ENCODE assay signal across 26 cellular contexts in genomic region chrX:74277846-74278245, GRCh38. TPM values are rescaled to one million over a fixed set of nuclear protein-coding genes. Genes with fewer than 3 reads are reported as not detected.
DNase-seq lines count a peak whose midpoint lies in the region; ATAC-seq, FAIRE-seq and TF ChIP-seq lines count a peak whose summit lies in the region.
"Had no signal": no experiment of that assay in that cellular context is flagged by ENCODE, and none has a peak within 500 bp of the region (broad histone marks: within the 10 kb centered on the region; RNA-seq: fewer than 3 reads in every experiment).

No MANE protein-coding gene starts in this region.

- no peak for ATAC-seq in A549
- ATAC-seq in GM21528 (IDR thresholded peaks at IDR 0.05; ENCODE audit: low FRiP score, unreplicated experiment), result no peak
- ATAC-seq in GM21423 (IDR thresholded peaks at IDR 0.05; ENCODE audit: unreplicated experiment), result no peak
- ATAC-seq: GM12878, HCT116 had no signal

- H3K36me3 Mint-ChIP-seq in astrocyte (ENCODE audit: low read depth, unreplicated experiment) (peaks cover 3% of the 10 kb centered on the region), endodermal cell (ENCODE audit: low read depth) (peaks cover 76% of the 10 kb centered on the region)

- H4K20me1 ChIP-seq in astrocyte (ENCODE audit: insufficient read depth, low read length), result peaks cover 9% of the 10 kb centered on the region

- H3K27ac Mint-ChIP-seq in astrocyte (ENCODE audit: unreplicated experiment) (no peak overlapping the region), endodermal cell (peak overlapping the region; percentile 77)
- H3K27ac Mint-ChIP-seq: CD4-positive, alpha-beta T cell; CD8-positive, alpha-beta memory T cell had no signal

- H3K4me1 ChIP-seq in A549 (peaks cover 13% of the 10 kb centered on the region), astrocyte (ENCODE audit: insufficient read depth, low read length) (no peaks in the 10 kb centered on the region), endodermal cell (ENCODE audit: control insufficient read depth, insufficient read depth, low read length) (no peaks in the 10 kb centered on the region)
- H3K4me1 ChIP-seq: BE2C; BLaER1 treated with 17β-estradiol and CSF1 and Interleukin-3, amounts not matched to agents 10 nM and 100 nM had no signal

- DNase-seq in A549 (ENCODE audit: low read depth in 1 of 2, low spot score in 1 of 2) (no peak), astrocyte (ENCODE audit: low read depth) (no peak), endodermal cell (no peak), OCI-M2 (lab: John Stamatoyannopoulos, UW; ENCODE audit: unreplicated experiment) (no peak)
- DNase-seq: ACHN; AML-193; BE2C; CD4-positive, alpha-beta T cell; CD8-positive, alpha-beta memory T cell; DMS 273 treated with DMSO at 0.1 percent for 48 hours; DMS79; EL; GDM1; GM23248; H7 had no signal

- TF ChIP-seq CTCF in A549 (IDR thresholded peaks at IDR 0.05) (no peak), astrocyte (IDR thresholded peaks at IDR 0.05; ENCODE audit: insufficient read depth, low read depth, low read length) (no peak), endodermal cell (conservative IDR thresholded peaks at IDR 0.05) (no peak)

- H3K9ac ChIP-seq in astrocyte (ENCODE audit: low read length), result no peak overlapping the region
- no peak overlapping the region for H3K9ac ChIP-seq in endodermal cell (ENCODE audit: extremely low read depth, low read length, poor library complexity, severe bottlenecking)
- H3K9ac ChIP-seq: BLaER1 treated with 17β-estradiol and CSF1 and Interleukin-3, amounts not matched to agents 10 nM and 100 nM; GM23248 had no signal

- CTCF ChIA-PET in A549 (lab: Yijun Ruan, JAX), result interaction anchor here (0.6 kb wide), 1 partner anchor 152 kb away, joined by 6 read pairs; no protein-coding TSS in a partner anchor

- TF ChIP-seq EP300 in A549 (IDR thresholded peaks at IDR 0.05), result no peak

- WGBS in A549 (ENCODE audit: missing lambda C conversion rate), result 88% methylated on average over 1 of the region's 1 CpG
- WGBS in endodermal cell (ENCODE audit: insufficient coverage in 1 of 2, insufficient read length in 1 of 2), 2 experiments, result 67% methylated on average over 1 of the region's 1 CpG; no CpG with 5 or more reads in 1 of the 2 experiments

- H3K9me3 ChIP-seq in A549 (no peaks in the 10 kb centered on the region), astrocyte (ENCODE audit: insufficient read depth, low read depth, low read length) (no peaks in the 10 kb centered on the region), endodermal cell (ENCODE audit: control insufficient read depth, low read length) (no peaks in the 10 kb centered on the region)
- H3K9me3 ChIP-seq: BE2C; BLaER1 treated with 17β-estradiol and CSF1 and Interleukin-3, amounts not matched to agents 10 nM and 100 nM had no signal

- H3K27ac ChIP-seq in A549 (no peak overlapping the region), astrocyte (ENCODE audit: low read depth, low read length) (no peak overlapping the region), endodermal cell (ENCODE audit: low read depth, low read length) (no peak overlapping the region)
- H3K27ac ChIP-seq: 22Rv1; BLaER1 treated with 17β-estradiol and CSF1 and Interleukin-3, amounts not matched to agents 10 nM and 100 nM; GM23248 had no signal

- no peak for TF ChIP-seq RAD21 in A549 (conservative IDR thresholded peaks at IDR 0.05 in 1 of 2, IDR thresholded peaks at IDR 0.05 in 1 of 2)

- no peak overlapping the region for H3K4me3 ChIP-seq in A549
- no peak overlapping the region for H3K4me3 ChIP-seq in astrocyte (ENCODE audit: insufficient read depth, low read depth, low read length)
- H3K4me3 ChIP-seq in endodermal cell (ENCODE audit: low read length), result no peak overlapping the region
- H3K4me3 ChIP-seq: BLaER1 treated with 17β-estradiol and CSF1 and Interleukin-3, amounts not matched to agents 10 nM and 100 nM; GM12878; GM23248 had no signal

- H3K4me1 Mint-ChIP-seq in astrocyte (ENCODE audit: low read depth, unreplicated experiment) (no peaks in the 10 kb centered on the region), endodermal cell (peaks cover 1% of the 10 kb centered on the region)
- H3K4me1 Mint-ChIP-seq: CD14-positive monocyte had no signal

- H3K4me2 ChIP-seq in A549 (peak overlapping the region; percentile 25; the same call in 1 of the 3 replicates), astrocyte (ENCODE audit: low read length) (no peak overlapping the region)
- H3K4me2 ChIP-seq: BLaER1 treated with 17β-estradiol and CSF1 and Interleukin-3, amounts not matched to agents 10 nM and 100 nM had no signal

- H2AFZ ChIP-seq in astrocyte (ENCODE audit: low read depth, low read length), result no peak overlapping the region
- H2AFZ ChIP-seq: GM23248 had no signal

- POLR2A ChIA-PET in A549 (lab: Yijun Ruan, JAX), result interaction anchor here (0.6 to 1.0 kb wide), 2 partner anchors 14 to 317 kb away, joined by 3 to 4 read pairs; no protein-coding TSS in a partner anchor

- H3K27me3 Mint-ChIP-seq in astrocyte (ENCODE audit: low read depth, unreplicated experiment) (no peaks in the 10 kb centered on the region), endodermal cell (ENCODE audit: insufficient read depth) (no peaks in the 10 kb centered on the region)
- H3K27me3 Mint-ChIP-seq: CD4-positive, alpha-beta T cell had no signal

- H3K79me2 ChIP-seq in astrocyte (ENCODE audit: insufficient read depth, low read length), result peaks cover 14% of the 10 kb centered on the region

- H3K36me3 ChIP-seq in astrocyte (ENCODE audit: insufficient read depth, low read length), result peaks cover 23% of the 10 kb centered on the region
- peaks cover 78% of the 10 kb centered on the region for H3K36me3 ChIP-seq in endodermal cell (ENCODE audit: control insufficient read depth, insufficient read depth, low read length)

- FAIRE-seq in A549 (lab: Jason Lieb, UNC) (no peak), astrocyte (lab: Jason Lieb, UNC) (peak; percentile 13)
- FAIRE-seq: A204.1, D721Med, GM12878, GM19239, H1 had no signal

- H3K9me3 Mint-ChIP-seq in astrocyte (ENCODE audit: unreplicated experiment) (no peaks in the 10 kb centered on the region), endodermal cell (no peaks in the 10 kb centered on the region)
- H3K9me3 Mint-ChIP-seq: CD14-positive monocyte; CD4-positive, alpha-beta T cell; CD8-positive, alpha-beta memory T cell had no signal

- no peak overlapping the region for H3K4me3 Mint-ChIP-seq in astrocyte (ENCODE audit: unreplicated experiment)
- no peak overlapping the region for H3K4me3 Mint-ChIP-seq in endodermal cell
- H3K4me3 Mint-ChIP-seq: CD14-positive monocyte; CD4-positive, alpha-beta T cell; CD8-positive, alpha-beta memory T cell had no signal

- no peak for TF ChIP-seq POLR2A in A549 (IDR thresholded peaks at IDR 0.05; ENCODE audit: low read length)

- H3K27me3 ChIP-seq in astrocyte (ENCODE audit: insufficient read depth, low read length), result no peaks in the 10 kb centered on the region
- H3K27me3 ChIP-seq in endodermal cell (ENCODE audit: control insufficient read depth, insufficient read depth, low read length, poor library complexity, severe bottlenecking), result no peaks in the 10 kb centered on the region
- H3K27me3 ChIP-seq: BE2C had no signal

TF ChIP-seq in A549, 52 proteins besides CTCF, POLR2A, EP300 and RAD21 (continues in another document):
- TF ChIP-seq POLR2AphosphoS2 (conservative IDR thresholded peaks at IDR 0.05; ENCODE audit: low read length) (no peak), REST (IDR thresholded peaks at IDR 0.05) (no peak), RARB (CRISPR knock-in tag; IDR thresholded peaks at IDR 0.05) (no peak), PHF8 (IDR thresholded peaks at IDR 0.05; ENCODE audit: borderline replicate concordance, low read depth) (no peak), USF2 (IDR thresholded peaks at IDR 0.05) (no peak), SREBF2 (IDR thresholded peaks at IDR 0.05) (no peak), ZC3H11A (IDR thresholded peaks at IDR 0.05) (no peak), KDM1A (IDR thresholded peaks at IDR 0.05; ENCODE audit: low read depth) (no peak), CEBPB (IDR thresholded peaks at IDR 0.05) (no peak)

RNA-seq across cellular contexts. Expression of gene ZCCHC13, which starts 26.1 kb away (rescaled TPM):
- polyA plus RNA-seq in A549 (2011; rRNA removed) (not detected in 2 replicates), A549 (2017; fragmentation: RNase III; extraction: RNeasy Plus Mini Kit Qiagen cat#74134 plus additional on column Dnase treatment) (not detected in 3 replicates)
- polyA plus RNA-seq in A549 (2012; cell fraction: cytosol; rRNA removed), result not detected in 2 replicates
- not detected in 2 replicates for polyA plus RNA-seq in A549 (2012; cell fraction: nucleus; rRNA removed)
- polyA minus RNA-seq in A549 (2011; rRNA and poly(A)+ RNA removed), result not detected in 2 replicates
- total RNA-seq in astrocyte (not detected in 2 replicates), endodermal cell (not detected)
- not detected for polyA plus RNA-seq in endodermal cell (2013, experiment 1 of 2)
- polyA plus RNA-seq in endodermal cell (2013, experiment 2 of 2), result not detected
- total RNA-seq: CD4-positive, alpha-beta T cell; CD8-positive, alpha-beta memory T cell; GM12878; GM23248; H1; H7 had no signal
- polyA plus RNA-seq: CD14-positive monocyte; CD8-positive, alpha-beta memory T cell; GM12878; GM23248; H1 had no signal
